ENCODE assay signal across 28 cellular contexts in genomic region chr3:63654246-63654645, GRCh38. TPM values are rescaled to one million over a fixed set of nuclear protein-coding genes. Genes with fewer than 3 reads are reported as not detected.
"Had no signal": no experiment of that assay in that cellular context is flagged by ENCODE, and none has a peak within 500 bp of the region (broad histone marks: within the 10 kb centered on the region; RNA-seq: fewer than 3 reads in every experiment).

No MANE protein-coding gene starts in this region.

- FAIRE-seq: small intestine, TTC549 had no signal

- H3K27ac Mint-ChIP-seq: activated B cell treated with CpG ODN at 0.5 μM for 24 hours; activated CD4-positive, alpha-beta T cell treated with anti-CD3 and anti-CD28 coated beads, Interleukin-2, amount 10 ng/mL, durations not matched to agents 24 days and 14 days; activated CD8-positive, alpha-beta T cell treated with anti-CD3 and anti-CD28 coated beads, Interleukin-2, amount 10 ng/mL, durations not matched to agents 7 days and 5 days; activated naive CD8-positive, alpha-beta T cell treated with anti-CD3 and anti-CD28 coated beads for 36 hours; activated T-cell treated with anti-CD3 and anti-CD28 coated beads, Interleukin-2, amount 50 U/mL, for 72 hours; natural killer cell treated with Interleukin-12 subunit alpha and Interleukin-12 subunit beta and Interleukin-15 and Interleukin-18, amount 100 ng/mL, for 72 hours; progenitor cell of endocrine pancreas; type B pancreatic cell had no signal

- H3K4me1 Mint-ChIP-seq: activated B cell treated with CpG ODN at 0.5 μM for 24 hours; activated CD4-positive, alpha-beta T cell treated with anti-CD3 and anti-CD28 coated beads, Interleukin-2, amount 10 ng/mL, durations not matched to agents 24 days and 14 days; activated naive CD8-positive, alpha-beta T cell treated with anti-CD3 and anti-CD28 coated beads for 36 hours had no signal

- H3K4me3 ChIP-seq: cardiac muscle cell, dorsolateral prefrontal cortex, suprapubic skin had no signal

- H3K27ac ChIP-seq: cardiac muscle cell, dorsolateral prefrontal cortex, foreskin keratinocyte, suprapubic skin had no signal

- H3K36me3 Mint-ChIP-seq: activated naive CD8-positive, alpha-beta T cell treated with anti-CD3 and anti-CD28 coated beads for 36 hours; natural killer cell treated with Interleukin-12 subunit alpha and Interleukin-12 subunit beta and Interleukin-15 and Interleukin-18, amount 100 ng/mL, for 72 hours; type B pancreatic cell had no signal

- H3K4me3 Mint-ChIP-seq: activated B cell treated with CpG ODN at 0.5 μM for 24 hours; activated CD4-positive, alpha-beta T cell treated with anti-CD3 and anti-CD28 coated beads, Interleukin-2, amount 10 ng/mL, durations not matched to agents 24 days and 14 days; activated CD8-positive, alpha-beta T cell treated with anti-CD3 and anti-CD28 coated beads, Interleukin-2, amount 10 ng/mL, durations not matched to agents 7 days and 5 days; activated naive CD8-positive, alpha-beta T cell treated with anti-CD3 and anti-CD28 coated beads for 36 hours; activated T-cell treated with anti-CD3 and anti-CD28 coated beads, Interleukin-2, amount 50 U/mL, for 72 hours; natural killer cell treated with Interleukin-12 subunit alpha and Interleukin-12 subunit beta and Interleukin-15 and Interleukin-18, amount 100 ng/mL, for 72 hours; type B pancreatic cell had no signal

- H3K36me3 ChIP-seq: cardiac muscle cell, suprapubic skin had no signal

- ATAC-seq: activated CD8-positive, alpha-beta T cell treated with anti-CD3 and anti-CD28 coated beads, Interleukin-2, amount 10 ng/mL, durations not matched to agents 7 days and 5 days; activated T-cell treated with anti-CD3 and anti-CD28 coated beads, Interleukin-2, amount 50 U/mL, for 72 hours; foreskin keratinocyte; right cardiac atrium; stimulated activated naive CD8-positive, alpha-beta T cell treated with anti-CD3 and anti-CD28 coated beads, Interleukin-15, Interleukin-2, amounts not matched to agents 100 U/mL and 50 U/mL, for 24 hours had no signal

- H3K9me3 ChIP-seq: suprapubic skin had no signal

- H3K4me1 ChIP-seq: suprapubic skin had no signal

- DNase-seq: activated B cell treated with CpG ODN at 0.5 μM for 24 hours; activated CD4-positive, alpha-beta T cell treated with anti-CD3 and anti-CD28 coated beads, Interleukin-2, amount 10 ng/mL, durations not matched to agents 24 days and 14 days; activated CD8-positive, alpha-beta memory T cell treated with anti-CD3 and anti-CD28 coated beads, Interleukin-2, amount 50 U/mL, for 4 hours; activated CD8-positive, alpha-beta T cell treated with anti-CD3 and anti-CD28 coated beads, Interleukin-2, amount 10 ng/mL, durations not matched to agents 7 days and 5 days; activated gamma-delta T cell; activated naive CD8-positive, alpha-beta T cell treated with anti-CD3 and anti-CD28 coated beads for 36 hours; activated T-cell treated with anti-CD3 and anti-CD28 coated beads, Interleukin-2, amount 50 U/mL, for 72 hours; anterior cingulate cortex; dorsolateral prefrontal cortex; glutamatergic neuron; kidney glomerular epithelial cell; mesenchymal stem cell; nucleus accumbens; right cardiac atrium; small intestine; stimulated activated CD4-positive, alpha-beta T cell treated with anti-CD3 and anti-CD28 coated beads, Interleukin-4, amount 100 ng/mL, for 4 hours; stimulated activated CD8-positive, alpha-beta memory T cell treated with anti-CD3 and anti-CD28 coated beads, Interleukin-4, amount 100 ng/mL, for 48 hours; stimulated activated naive CD8-positive, alpha-beta T cell treated with anti-CD3 and anti-CD28 coated beads, Interleukin-15, Interleukin-2, amounts not matched to agents 100 U/mL and 50 U/mL, for 24 hours had no signal

- H3K27me3 ChIP-seq: dorsolateral prefrontal cortex, foreskin keratinocyte, suprapubic skin had no signal

- H3K27me3 Mint-ChIP-seq: activated B cell treated with CpG ODN at 0.5 μM for 24 hours; activated CD4-positive, alpha-beta T cell treated with anti-CD3 and anti-CD28 coated beads, Interleukin-2, amount 10 ng/mL, durations not matched to agents 24 days and 14 days; activated naive CD8-positive, alpha-beta T cell treated with anti-CD3 and anti-CD28 coated beads for 36 hours; natural killer cell treated with Interleukin-12 subunit alpha and Interleukin-12 subunit beta and Interleukin-15 and Interleukin-18, amount 100 ng/mL, for 72 hours; progenitor cell of endocrine pancreas had no signal

- H3K9me3 Mint-ChIP-seq: activated B cell treated with CpG ODN at 0.5 μM for 24 hours; activated CD4-positive, alpha-beta T cell treated with anti-CD3 and anti-CD28 coated beads, Interleukin-2, amount 10 ng/mL, durations not matched to agents 24 days and 14 days; activated naive CD8-positive, alpha-beta T cell treated with anti-CD3 and anti-CD28 coated beads for 36 hours had no signal

RNA-seq across cellular contexts. Expression of gene SNTN, which starts 1.8 kb away (rescaled TPM):
- total RNA-seq: activated B cell treated with CpG ODN at 0.5 μM for 24 hours; activated CD4-positive, alpha-beta T cell treated with anti-CD3 and anti-CD28 coated beads, Interleukin-2, amount 10 ng/mL, durations not matched to agents 24 days and 14 days; activated CD8-positive, alpha-beta T cell treated with anti-CD3 and anti-CD28 coated beads, Interleukin-2, amount 10 ng/mL, durations not matched to agents 7 days and 5 days; activated naive CD8-positive, alpha-beta T cell treated with anti-CD3 and anti-CD28 coated beads for 36 hours; activated T-cell treated with anti-CD3 and anti-CD28 coated beads, Interleukin-2, amount 50 U/mL, for 72 hours; foreskin keratinocyte; liver; natural killer cell treated with Interleukin-12 subunit alpha and Interleukin-12 subunit beta and Interleukin-15 and Interleukin-18, amount 100 ng/mL, for 72 hours; right cardiac atrium; suprapubic skin; T-helper 2 cell treated with Interferon-gamma antibody and Interleukin-4, amounts not matched to agents 100 ng/mL and 5 ng/mL, for 36 hours had no signal
- polyA plus RNA-seq: cardiac muscle cell, esophagus, foreskin keratinocyte, liver, right cardiac atrium had no signal
